In the genomic region with DNA sequence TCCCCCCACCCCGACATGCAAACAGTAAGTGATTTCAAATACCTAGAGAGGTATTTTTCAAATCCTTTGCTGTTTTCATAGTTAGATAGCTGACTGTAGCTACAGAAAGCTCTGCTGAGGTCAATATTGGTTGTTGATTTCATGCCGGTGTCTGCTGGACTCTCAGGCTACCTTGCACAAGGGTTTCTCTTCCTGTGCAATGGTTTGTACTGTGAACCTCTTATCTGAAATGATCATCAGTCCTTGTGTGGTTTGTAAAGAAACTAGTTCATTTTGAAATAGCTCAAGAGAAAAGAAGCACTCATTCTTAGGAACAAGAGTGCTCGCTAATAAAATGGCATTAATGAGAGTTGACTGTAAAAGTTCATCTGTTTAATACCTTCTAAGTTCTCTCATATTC, we compare ENCODE assay signal across 1 cellular context.
TF ChIP-seq lines count a peak whose summit lies in the region.

No MANE protein-coding gene starts in this region.

TF ChIP-seq in GM12878, 131 proteins besides CTCF, POLR2A, EP300 and RAD21 (continued from another document):
- TF ChIP-seq REST (IDR thresholded peaks at IDR 0.05; ENCODE audit: low read depth, low read length) (no peak), GABPA (IDR thresholded peaks at IDR 0.05; ENCODE audit: low read depth) (no peak), MEF2B (IDR thresholded peaks at IDR 0.05; ENCODE audit: partially characterized antibody, poor library complexity, severe bottlenecking) (no peak), HDAC2 (IDR thresholded peaks at IDR 0.05) (no peak), BHLHE40 (IDR thresholded peaks at IDR 0.05; ENCODE audit: borderline replicate concordance in 1 of 2, low read depth in 2 of 2, low read length in 1 of 2) (no peak)
- TF ChIP-seq, protein P1, sequence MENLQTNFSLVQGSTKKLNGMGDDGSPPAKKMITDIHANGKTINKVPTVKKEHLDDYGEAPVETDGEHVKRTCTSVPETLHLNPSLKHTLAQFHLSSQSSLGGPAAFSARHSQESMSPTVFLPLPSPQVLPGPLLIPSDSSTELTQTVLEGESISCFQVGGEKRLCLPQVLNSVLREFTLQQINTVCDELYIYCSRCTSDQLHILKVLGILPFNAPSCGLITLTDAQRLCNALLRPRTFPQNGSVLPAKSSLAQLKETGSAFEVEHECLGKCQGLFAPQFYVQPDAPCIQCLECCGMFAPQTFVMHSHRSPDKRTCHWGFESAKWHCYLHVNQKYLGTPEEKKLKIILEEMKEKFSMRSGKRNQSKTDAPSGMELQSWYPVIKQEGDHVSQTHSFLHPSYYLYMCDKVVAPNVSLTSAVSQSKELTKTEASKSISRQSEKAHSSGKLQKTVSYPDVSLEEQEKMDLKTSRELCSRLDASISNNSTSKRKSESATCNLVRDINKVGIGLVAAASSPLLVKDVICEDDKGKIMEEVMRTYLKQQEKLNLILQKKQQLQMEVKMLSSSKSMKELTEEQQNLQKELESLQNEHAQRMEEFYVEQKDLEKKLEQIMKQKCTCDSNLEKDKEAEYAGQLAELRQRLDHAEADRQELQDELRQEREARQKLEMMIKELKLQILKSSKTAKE (IDR thresholded peaks at IDR 0.05; ENCODE audit: low read depth, poor library complexity, severe bottlenecking): no peak
- TF ChIP-seq, protein P2, sequence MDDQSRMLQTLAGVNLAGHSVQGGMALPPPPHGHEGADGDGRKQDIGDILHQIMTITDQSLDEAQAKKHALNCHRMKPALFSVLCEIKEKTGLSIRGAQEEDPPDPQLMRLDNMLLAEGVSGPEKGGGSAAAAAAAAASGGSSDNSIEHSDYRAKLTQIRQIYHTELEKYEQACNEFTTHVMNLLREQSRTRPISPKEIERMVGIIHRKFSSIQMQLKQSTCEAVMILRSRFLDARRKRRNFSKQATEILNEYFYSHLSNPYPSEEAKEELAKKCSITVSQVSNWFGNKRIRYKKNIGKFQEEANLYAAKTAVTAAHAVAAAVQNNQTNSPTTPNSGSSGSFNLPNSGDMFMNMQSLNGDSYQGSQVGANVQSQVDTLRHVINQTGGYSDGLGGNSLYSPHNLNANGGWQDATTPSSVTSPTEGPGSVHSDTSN (IDR thresholded peaks at IDR 0.05; ENCODE audit: insufficient replicate concordance, low read depth, low read length): no peak
- TF ChIP-seq, protein P3, sequence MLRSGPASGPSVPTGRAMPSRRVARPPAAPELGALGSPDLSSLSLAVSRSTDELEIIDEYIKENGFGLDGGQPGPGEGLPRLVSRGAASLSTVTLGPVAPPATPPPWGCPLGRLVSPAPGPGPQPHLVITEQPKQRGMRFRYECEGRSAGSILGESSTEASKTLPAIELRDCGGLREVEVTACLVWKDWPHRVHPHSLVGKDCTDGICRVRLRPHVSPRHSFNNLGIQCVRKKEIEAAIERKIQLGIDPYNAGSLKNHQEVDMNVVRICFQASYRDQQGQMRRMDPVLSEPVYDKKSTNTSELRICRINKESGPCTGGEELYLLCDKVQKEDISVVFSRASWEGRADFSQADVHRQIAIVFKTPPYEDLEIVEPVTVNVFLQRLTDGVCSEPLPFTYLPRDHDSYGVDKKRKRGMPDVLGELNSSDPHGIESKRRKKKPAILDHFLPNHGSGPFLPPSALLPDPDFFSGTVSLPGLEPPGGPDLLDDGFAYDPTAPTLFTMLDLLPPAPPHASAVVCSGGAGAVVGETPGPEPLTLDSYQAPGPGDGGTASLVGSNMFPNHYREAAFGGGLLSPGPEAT (IDR thresholded peaks at IDR 0.05; ENCODE audit: low read depth): no peak
TF ChIP-seq in GM12878: peak in this region for 0.
